ENCODE assay signal across 19 cellular contexts in the genomic region with DNA sequence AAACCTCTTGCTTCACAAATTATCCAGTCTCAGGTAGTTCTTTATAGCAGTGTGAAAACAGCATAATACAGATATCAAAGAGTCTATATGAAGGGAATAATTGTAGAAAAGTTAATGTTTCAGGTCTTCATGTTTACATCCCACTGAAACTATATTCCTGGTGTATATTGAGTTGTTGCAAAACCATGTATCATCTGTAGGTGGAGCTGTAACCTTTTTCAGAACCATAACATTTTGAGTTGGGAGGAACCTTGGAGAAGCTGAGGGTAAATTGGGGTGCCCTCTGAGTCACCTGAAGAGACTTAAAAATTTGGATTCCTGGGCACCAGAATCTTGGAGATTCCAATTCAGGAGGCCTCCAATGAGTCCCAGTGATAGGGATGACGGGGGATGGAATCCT. TPM values are rescaled to one million over a fixed set of nuclear protein-coding genes. Genes with fewer than 3 reads are reported as not detected.
DNase-seq lines count a peak whose midpoint lies in the region; ATAC-seq and TF ChIP-seq lines count a peak whose summit lies in the region.
"Had no signal": no experiment of that assay in that cellular context is flagged by ENCODE, and none has a peak within 500 bp of the region (broad histone marks: within the 10 kb centered on the region; RNA-seq: fewer than 3 reads in every experiment).

No MANE protein-coding gene starts in this region.

- DNase-seq in NCI-H748 (lab: John Stamatoyannopoulos, UW; ENCODE audit: unreplicated experiment) (peak; percentile 1), NCI-H748 treated with DMSO at 0.1 percent for 48 hours (lab: John Stamatoyannopoulos, UW) (no peak), choroid plexus epithelial cell (ENCODE audit: low read depth) (no peak), progenitor cell of endocrine pancreas (ENCODE audit: low spot score, unreplicated experiment) (no peak), nucleus accumbens (lab: John Stamatoyannopoulos, UW) (no peak)
- no peak for DNase-seq in activated CD4-positive, alpha-beta memory T cell treated with anti-CD3 and anti-CD28 coated beads, Interleukin-2, amount 10 ng/mL, durations not matched to agents 7 days and 5 days
- DNase-seq: amniotic stem cell, cortex of kidney, esophagus squamous epithelium, left lung, NCI-H345, PC-9, substantia nigra had no signal

- H3K9me3 Mint-ChIP-seq in progenitor cell of endocrine pancreas (ENCODE audit: low read depth), result peaks cover 40% of the 10 kb centered on the region
- peaks cover 9% of the 10 kb centered on the region for H3K9me3 Mint-ChIP-seq in activated CD4-positive, alpha-beta memory T cell treated with anti-CD3 and anti-CD28 coated beads, Interleukin-2, amount 10 ng/mL, durations not matched to agents 7 days and 5 days

- no peak overlapping the region for H3K4me3 Mint-ChIP-seq in progenitor cell of endocrine pancreas (ENCODE audit: low read depth)
- H3K4me3 Mint-ChIP-seq in activated CD4-positive, alpha-beta memory T cell treated with anti-CD3 and anti-CD28 coated beads, Interleukin-2, amount 10 ng/mL, durations not matched to agents 7 days and 5 days, result no peak overlapping the region
- H3K4me3 Mint-ChIP-seq: activated T-helper 17 cell treated with anti-CD3 and anti-CD28 coated beads, Interleukin-2, amount 50 U/mL, for 72 hours; IgD-negative memory B cell had no signal

- no peaks in the 10 kb centered on the region for H3K4me1 Mint-ChIP-seq in progenitor cell of endocrine pancreas (ENCODE audit: low read depth)
- no peaks in the 10 kb centered on the region for H3K4me1 Mint-ChIP-seq in activated CD4-positive, alpha-beta memory T cell treated with anti-CD3 and anti-CD28 coated beads, Interleukin-2, amount 10 ng/mL, durations not matched to agents 7 days and 5 days
- H3K4me1 Mint-ChIP-seq: activated T-helper 17 cell treated with anti-CD3 and anti-CD28 coated beads, Interleukin-2, amount 50 U/mL, for 72 hours; IgD-negative memory B cell had no signal

- no peaks in the 10 kb centered on the region for H3K27me3 Mint-ChIP-seq in progenitor cell of endocrine pancreas
- H3K27me3 Mint-ChIP-seq in activated CD4-positive, alpha-beta memory T cell treated with anti-CD3 and anti-CD28 coated beads, Interleukin-2, amount 10 ng/mL, durations not matched to agents 7 days and 5 days, result peaks cover 7% of the 10 kb centered on the region

- TF ChIP-seq CTCF in LNCAP (IDR thresholded peaks at IDR 0.05) (0 out of 2 replicates have a peak, but pooled peaks have one; percentile 20), choroid plexus epithelial cell (conservative IDR thresholded peaks at IDR 0.05; ENCODE audit: low read depth, low read length) (peak; percentile 38), progenitor cell of endocrine pancreas (IDR thresholded peaks at IDR 0.05; ENCODE audit: unreplicated experiment) (peak; percentile 11)

- POLR2A ChIA-PET in activated CD4-positive, alpha-beta memory T cell treated with anti-CD3 and anti-CD28 coated beads, Interleukin-2, amount 10 ng/mL, durations not matched to agents 7 days and 5 days (lab: Charles Lee), result no interaction called here

- no peak for ATAC-seq in GM18867 (IDR thresholded peaks at IDR 0.05; ENCODE audit: unreplicated experiment)
- ATAC-seq: A549; activated T-helper 17 cell treated with anti-CD3 and anti-CD28 coated beads, Interleukin-2, amount 50 U/mL, for 72 hours; left lung had no signal

- no peak overlapping the region for H3K27ac Mint-ChIP-seq in progenitor cell of endocrine pancreas
- H3K27ac Mint-ChIP-seq in activated CD4-positive, alpha-beta memory T cell treated with anti-CD3 and anti-CD28 coated beads, Interleukin-2, amount 10 ng/mL, durations not matched to agents 7 days and 5 days, result no peak overlapping the region
- H3K27ac Mint-ChIP-seq: activated T-helper 17 cell treated with anti-CD3 and anti-CD28 coated beads, Interleukin-2, amount 50 U/mL, for 72 hours; IgD-negative memory B cell had no signal

- H3K4me3 ChIP-seq in choroid plexus epithelial cell (ENCODE audit: low read depth, low read length), result no peak overlapping the region
- H3K4me3 ChIP-seq: A549, esophagus squamous epithelium, HAP-1, left lung, PC-9 had no signal

- CTCF ChIA-PET in activated CD4-positive, alpha-beta memory T cell treated with anti-CD3 and anti-CD28 coated beads, Interleukin-2, amount 10 ng/mL, durations not matched to agents 7 days and 5 days (lab: Charles Lee), result interaction anchor here (0.7 kb wide), 1 partner anchor 8 kb away, joined by 3 read pairs; no protein-coding TSS in a partner anchor

- peaks cover 21% of the 10 kb centered on the region for H3K36me3 Mint-ChIP-seq in progenitor cell of endocrine pancreas (ENCODE audit: insufficient read depth)
- H3K36me3 Mint-ChIP-seq in activated CD4-positive, alpha-beta memory T cell treated with anti-CD3 and anti-CD28 coated beads, Interleukin-2, amount 10 ng/mL, durations not matched to agents 7 days and 5 days (ENCODE audit: low read depth), result peaks cover 3% of the 10 kb centered on the region

RNA-seq across cellular contexts. Expression of a gene that starts 51.9 kb away (rescaled TPM):
- total RNA-seq in progenitor cell of endocrine pancreas, result 29.1 and 29.9 TPM in 2 replicates
- 10 to 100 TPM; 44.2 to 52.6 TPM for total RNA-seq in activated CD4-positive, alpha-beta memory T cell treated with anti-CD3 and anti-CD28 coated beads, Interleukin-2, amount 10 ng/mL, durations not matched to agents 7 days and 5 days
